In genomic region chr13:89380101-89380500, GRCh38 we compare ENCODE assay signal across 14 cellular contexts.
DNase-seq lines count a peak whose midpoint lies in the region; ATAC-seq, FAIRE-seq and TF ChIP-seq lines count a peak whose summit lies in the region.
"Had no signal": no experiment of that assay in that cellular context is flagged by ENCODE, and none has a peak within 500 bp of the region (broad histone marks: within the 10 kb centered on the region; RNA-seq: fewer than 3 reads in every experiment).

No MANE protein-coding gene starts in this region.

- H3K27ac ChIP-seq in foreskin keratinocyte = no peak overlapping the region
- H3K27ac ChIP-seq: heart right ventricle, parathyroid adenoma had no signal

- peak; percentile 62 for FAIRE-seq in H54 (lab: Jason Lieb, UNC)

- DNase-seq in COLO668 (lab: John Stamatoyannopoulos, UW; ENCODE audit: unreplicated experiment) (peak; percentile 68), H54 (ENCODE audit: insufficient read length, low spot score) (no peak), NCI-H226 (peak; percentile 65), foreskin keratinocyte (peak; percentile 49 to 76), SW 1271 (lab: John Stamatoyannopoulos, UW) (no peak), NCI-H187 treated with DMSO at 0.1 percent for 48 hours (lab: John Stamatoyannopoulos, UW) (no peak)
- DNase-seq: activated CD4-positive, CD25-positive, alpha-beta regulatory T cell; activated T-cell treated with anti-CD3 and anti-CD28 coated beads, Interleukin-2, amount 50 U/mL, for 48 hours; AML-193; endodermal cell; heart right ventricle had no signal

- peaks cover 8% of the 10 kb centered on the region for H3K4me1 ChIP-seq in foreskin keratinocyte
- H3K4me1 ChIP-seq: parathyroid adenoma had no signal

- TF ChIP-seq POLR2A in H54 (IDR thresholded peaks at IDR 0.05; ENCODE audit: low read depth, low read length) = no peak

- ATAC-seq in foreskin keratinocyte (peak; percentile 61), HG03039 (IDR thresholded peaks at IDR 0.05; ENCODE audit: unreplicated experiment) (no peak), GM21825 (IDR thresholded peaks at IDR 0.05; ENCODE audit: unreplicated experiment) (no peak)
- ATAC-seq: heart right ventricle had no signal

- H3K27me3 ChIP-seq in foreskin keratinocyte = no peaks in the 10 kb centered on the region
- H3K27me3 ChIP-seq: heart right ventricle had no signal

- TF ChIP-seq CTCF in foreskin keratinocyte (conservative IDR thresholded peaks at IDR 0.05) = no peak

Comparison
In these comparisons a context has a peak if more than half of its experiments do, and no peak if none do; other contexts are left out.
1. DNase-seq: peak in COLO668 (single experiment), NCI-H226 (single experiment) and foreskin keratinocyte (2 of 2); none in H54 (single experiment), SW 1271 (0 of 2) and NCI-H187 treated with DMSO at 0.1 percent for 48 hours (single experiment).